Comparison of ENCODE assay signal across 12 cellular contexts in genomic region chrX:124010157-124010556, GRCh38. TPM values are rescaled to one million over a fixed set of nuclear protein-coding genes. Genes with fewer than 3 reads are reported as not detected.
DNase-seq lines count a peak whose midpoint lies in the region; ATAC-seq and TF ChIP-seq lines count a peak whose summit lies in the region.
"Had no signal": no experiment of that assay in that cellular context is flagged by ENCODE, and none has a peak within 500 bp of the region (broad histone marks: within the 10 kb centered on the region; RNA-seq: fewer than 3 reads in every experiment).

No MANE protein-coding gene starts in this region.

- ATAC-seq in GM19463 (IDR thresholded peaks at IDR 0.05; ENCODE audit: unreplicated experiment) (peak; percentile 66), HG03354 (IDR thresholded peaks at IDR 0.05; ENCODE audit: poor library complexity, severe bottlenecking, unreplicated experiment) (peak; percentile 53), mucosa of descending colon (no peak)
- ATAC-seq: left colon, Panc1 had no signal

- no peaks in the 10 kb centered on the region for H3K27me3 ChIP-seq in mammary epithelial cell (ENCODE audit: insufficient read depth, low read length)
- H3K27me3 ChIP-seq: uterus had no signal

- CTCF ChIA-PET in mammary epithelial cell (lab: Charles Lee; ENCODE audit: low non-redundant PET): no interaction called here

- H3K36me3 ChIP-seq in mammary epithelial cell (ENCODE audit: insufficient read depth, low read length): no peaks in the 10 kb centered on the region
- H3K36me3 ChIP-seq in mucosa of descending colon (ENCODE audit: low read depth): no peaks in the 10 kb centered on the region
- H3K36me3 ChIP-seq: uterus had no signal

- H2AFZ ChIP-seq in mammary epithelial cell (ENCODE audit: low read depth, low read length): no peak overlapping the region

- H4K20me1 ChIP-seq in mammary epithelial cell (ENCODE audit: insufficient read depth, low read length): no peaks in the 10 kb centered on the region

- in situ Hi-C loops in mammary epithelial cell (cut with MboI; ENCODE audit: low sequenced_read_pairs in 2 of 2): no loop called here

- H3K9ac ChIP-seq in mammary epithelial cell (ENCODE audit: insufficient read depth, low read length): no peak overlapping the region

- H3K4me1 ChIP-seq in mammary epithelial cell (ENCODE audit: insufficient read depth, low read length): no peaks in the 10 kb centered on the region
- peaks cover 3% of the 10 kb centered on the region for H3K4me1 ChIP-seq in mucosa of descending colon (ENCODE audit: low read depth)
- H3K4me1 ChIP-seq: uterus had no signal

- no TSS peak for BruUV-seq in mammary epithelial cell (replicated peaks; lab: Mats Ljungman, UMichigan)

- peak; percentile 13 for DNase-seq in GM12865 (ENCODE audit: low read depth)
- peak; percentile 49 for DNase-seq in mammary epithelial cell
- no peak for DNase-seq in GF-D8 (lab: John Stamatoyannopoulos, UW)
- no peak for DNase-seq in DMS 273 treated with DMSO at 0.1 percent for 48 hours (lab: John Stamatoyannopoulos, UW)
- DNase-seq in mucosa of descending colon: no peak
- no peak for DNase-seq in NCI-H2227 (lab: John Stamatoyannopoulos, UW; ENCODE audit: unreplicated experiment)
- DNase-seq: left colon, NCI-H1436, uterus had no signal

- H3K9me3 ChIP-seq in mammary epithelial cell (replicated peaks; ENCODE audit: insufficient read depth, low read length) (no peaks in the 10 kb centered on the region), mucosa of descending colon (no peaks in the 10 kb centered on the region)
- H3K9me3 ChIP-seq: uterus had no signal

- H3K4me3 ChIP-seq in GM12865 (ENCODE audit: low read depth, low read length) (no peak overlapping the region), mammary epithelial cell (replicated peaks in 1 of 3; ENCODE audit: insufficient read depth in 1 of 3, low read depth in 2 of 3, low read length in 3 of 3) (no peak overlapping the region), mucosa of descending colon (no peak overlapping the region)
- H3K4me3 ChIP-seq: uterus had no signal

- peaks cover 88% of the 10 kb centered on the region for H3K79me2 ChIP-seq in mammary epithelial cell (ENCODE audit: insufficient read depth, low read length)

- no peak overlapping the region for H3K27ac ChIP-seq in mammary epithelial cell (ENCODE audit: insufficient read depth, low read depth, low read length)
- H3K27ac ChIP-seq: uterus had no signal

- dilution Hi-C loops in mammary epithelial cell (cut with HindIII; ENCODE audit: low sequenced_read_pairs): no loop called here

- intact Hi-C loops in mammary epithelial cell (cut with micrococcal nuclease) (no loop called here), mucosa of descending colon (cut with DNase I, micrococcal nuclease) (no loop called here)

- H3K4me2 ChIP-seq in mammary epithelial cell (ENCODE audit: insufficient read depth, low read depth, low read length): no peak overlapping the region

- 79% methylated on average over 3 of the region's 3 CpGs for WGBS in mammary epithelial cell (ENCODE audit: low coverage, missing lambda C conversion rate)

- no peak for TF ChIP-seq CTCF in GM12865 (IDR thresholded peaks at IDR 0.05; ENCODE audit: insufficient read depth, low read depth, low read length, missing control alignments)
- no peak for TF ChIP-seq CTCF in mammary epithelial cell (conservative IDR thresholded peaks at IDR 0.05 in 1 of 2, IDR thresholded peaks at IDR 0.05 in 1 of 2; ENCODE audit: extremely low read depth in 1 of 2, insufficient read depth in 1 of 2, low read depth in 1 of 2, low read length in 2 of 2)
- no peak for TF ChIP-seq CTCF in mucosa of descending colon (IDR thresholded peaks at IDR 0.05)

RNA-seq across cellular contexts. Expression of gene STAG2, which starts 48.7 kb away (rescaled TPM):
- total RNA-seq in mammary epithelial cell (10 to 100 TPM; 54.8 to 61.1 TPM), mucosa of descending colon (10 to 100 TPM; 60.2 to 91.1 (median 69.5) TPM)
- polyA plus RNA-seq in mammary epithelial cell: 24.4 TPM
- 53.9 TPM for polyA minus RNA-seq in mammary epithelial cell

Comparison
In these comparisons a context has a peak if more than half of its experiments do, and no peak if none do; other contexts are left out.
1. DNase-seq: peak in GM12865 (single experiment) and mammary epithelial cell (single experiment); none in GF-D8 (single experiment), DMS 273 treated with DMSO at 0.1 percent for 48 hours (single experiment), mucosa of descending colon (0 of 3) and NCI-H2227 (single experiment).